1 cellular context compared by ENCODE assay signal in genomic region chr19:2578911-2579677, GRCh38.
TF ChIP-seq lines count a peak whose summit lies in the region.

No MANE protein-coding gene starts in this region.

TF ChIP-seq in GM12878, 131 proteins besides CTCF, POLR2A, EP300 and RAD21 (continued from another document):
- TF ChIP-seq PBX3 (IDR thresholded peaks at IDR 0.05; ENCODE audit: insufficient replicate concordance, low read depth, low read length) (no peak), SKIL (IDR thresholded peaks at IDR 0.05; ENCODE audit: low read depth, poor library complexity, severe bottlenecking) (peak; percentile 31), ZSCAN29 (IDR thresholded peaks at IDR 0.05) (no peak), GATAD2B (conservative IDR thresholded peaks at IDR 0.05; ENCODE audit: low read depth) (0 out of 2 replicates have a peak, but pooled peaks have one; percentile 27), RFX5 (IDR thresholded peaks at IDR 0.05; ENCODE audit: low read depth, low read length) (0 out of 2 replicates have a peak, but pooled peaks have one; percentile 13), E2F4 (IDR thresholded peaks at IDR 0.05; ENCODE audit: low read depth, low read length) (no peak), STAT1 (conservative IDR thresholded peaks at IDR 0.05) (no peak), SMC3 (IDR thresholded peaks at IDR 0.05; ENCODE audit: borderline replicate concordance, low read length) (peak; percentile 73), POLR2AphosphoS2 (IDR thresholded peaks at IDR 0.05; ENCODE audit: low read depth, low read length) (no peak), IKZF2 (IDR thresholded peaks at IDR 0.05) (peak in 1 of 2 experiments; percentile 41; a peak in 2 of 4 replicates), SMARCA5 (IDR thresholded peaks at IDR 0.05) (0 out of 2 replicates have a peak, but pooled peaks have one; percentile 32), CREB1 (IDR thresholded peaks at IDR 0.05; ENCODE audit: low read depth) (no peak), RCOR1 (conservative IDR thresholded peaks at IDR 0.05; ENCODE audit: low read depth, low read length) (no peak), BACH1 (IDR thresholded peaks at IDR 0.05; ENCODE audit: borderline replicate concordance) (no peak), LARP7 (IDR thresholded peaks at IDR 0.05) (no peak), SMAD1 (IDR thresholded peaks at IDR 0.05; ENCODE audit: low read depth, partially characterized antibody) (no peak)
- TF ChIP-seq, protein P1, sequence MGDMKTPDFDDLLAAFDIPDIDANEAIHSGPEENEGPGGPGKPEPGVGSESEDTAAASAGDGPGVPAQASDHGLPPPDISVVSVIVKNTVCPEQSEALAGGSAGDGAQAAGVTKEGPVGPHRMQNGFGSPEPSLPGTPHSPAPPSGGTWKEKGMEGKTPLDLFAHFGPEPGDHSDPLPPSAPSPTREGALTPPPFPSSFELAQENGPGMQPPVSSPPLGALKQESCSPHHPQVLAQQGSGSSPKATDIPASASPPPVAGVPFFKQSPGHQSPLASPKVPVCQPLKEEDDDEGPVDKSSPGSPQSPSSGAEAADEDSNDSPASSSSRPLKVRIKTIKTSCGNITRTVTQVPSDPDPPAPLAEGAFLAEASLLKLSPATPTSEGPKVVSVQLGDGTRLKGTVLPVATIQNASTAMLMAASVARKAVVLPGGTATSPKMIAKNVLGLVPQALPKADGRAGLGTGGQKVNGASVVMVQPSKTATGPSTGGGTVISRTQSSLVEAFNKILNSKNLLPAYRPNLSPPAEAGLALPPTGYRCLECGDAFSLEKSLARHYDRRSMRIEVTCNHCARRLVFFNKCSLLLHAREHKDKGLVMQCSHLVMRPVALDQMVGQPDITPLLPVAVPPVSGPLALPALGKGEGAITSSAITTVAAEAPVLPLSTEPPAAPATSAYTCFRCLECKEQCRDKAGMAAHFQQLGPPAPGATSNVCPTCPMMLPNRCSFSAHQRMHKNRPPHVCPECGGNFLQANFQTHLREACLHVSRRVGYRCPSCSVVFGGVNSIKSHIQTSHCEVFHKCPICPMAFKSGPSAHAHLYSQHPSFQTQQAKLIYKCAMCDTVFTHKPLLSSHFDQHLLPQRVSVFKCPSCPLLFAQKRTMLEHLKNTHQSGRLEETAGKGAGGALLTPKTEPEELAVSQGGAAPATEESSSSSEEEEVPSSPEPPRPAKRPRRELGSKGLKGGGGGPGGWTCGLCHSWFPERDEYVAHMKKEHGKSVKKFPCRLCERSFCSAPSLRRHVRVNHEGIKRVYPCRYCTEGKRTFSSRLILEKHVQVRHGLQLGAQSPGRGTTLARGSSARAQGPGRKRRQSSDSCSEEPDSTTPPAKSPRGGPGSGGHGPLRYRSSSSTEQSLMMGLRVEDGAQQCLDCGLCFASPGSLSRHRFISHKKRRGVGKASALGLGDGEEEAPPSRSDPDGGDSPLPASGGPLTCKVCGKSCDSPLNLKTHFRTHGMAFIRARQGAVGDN (IDR thresholded peaks at IDR 0.05), result 0 out of 2 replicates have a peak, but pooled peaks have one; percentile 20
- TF ChIP-seq, protein P2, sequence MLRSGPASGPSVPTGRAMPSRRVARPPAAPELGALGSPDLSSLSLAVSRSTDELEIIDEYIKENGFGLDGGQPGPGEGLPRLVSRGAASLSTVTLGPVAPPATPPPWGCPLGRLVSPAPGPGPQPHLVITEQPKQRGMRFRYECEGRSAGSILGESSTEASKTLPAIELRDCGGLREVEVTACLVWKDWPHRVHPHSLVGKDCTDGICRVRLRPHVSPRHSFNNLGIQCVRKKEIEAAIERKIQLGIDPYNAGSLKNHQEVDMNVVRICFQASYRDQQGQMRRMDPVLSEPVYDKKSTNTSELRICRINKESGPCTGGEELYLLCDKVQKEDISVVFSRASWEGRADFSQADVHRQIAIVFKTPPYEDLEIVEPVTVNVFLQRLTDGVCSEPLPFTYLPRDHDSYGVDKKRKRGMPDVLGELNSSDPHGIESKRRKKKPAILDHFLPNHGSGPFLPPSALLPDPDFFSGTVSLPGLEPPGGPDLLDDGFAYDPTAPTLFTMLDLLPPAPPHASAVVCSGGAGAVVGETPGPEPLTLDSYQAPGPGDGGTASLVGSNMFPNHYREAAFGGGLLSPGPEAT (IDR thresholded peaks at IDR 0.05; ENCODE audit: low read depth), result 0 out of 2 replicates have a peak, but pooled peaks have one; percentile 17
- TF ChIP-seq, protein P3, sequence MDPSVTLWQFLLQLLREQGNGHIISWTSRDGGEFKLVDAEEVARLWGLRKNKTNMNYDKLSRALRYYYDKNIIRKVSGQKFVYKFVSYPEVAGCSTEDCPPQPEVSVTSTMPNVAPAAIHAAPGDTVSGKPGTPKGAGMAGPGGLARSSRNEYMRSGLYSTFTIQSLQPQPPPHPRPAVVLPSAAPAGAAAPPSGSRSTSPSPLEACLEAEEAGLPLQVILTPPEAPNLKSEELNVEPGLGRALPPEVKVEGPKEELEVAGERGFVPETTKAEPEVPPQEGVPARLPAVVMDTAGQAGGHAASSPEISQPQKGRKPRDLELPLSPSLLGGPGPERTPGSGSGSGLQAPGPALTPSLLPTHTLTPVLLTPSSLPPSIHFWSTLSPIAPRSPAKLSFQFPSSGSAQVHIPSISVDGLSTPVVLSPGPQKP (IDR thresholded peaks at IDR 0.05; ENCODE audit: low read depth, low read length), result no peak
